ENCODE assay signal across 14 cellular contexts in the genomic region with DNA sequence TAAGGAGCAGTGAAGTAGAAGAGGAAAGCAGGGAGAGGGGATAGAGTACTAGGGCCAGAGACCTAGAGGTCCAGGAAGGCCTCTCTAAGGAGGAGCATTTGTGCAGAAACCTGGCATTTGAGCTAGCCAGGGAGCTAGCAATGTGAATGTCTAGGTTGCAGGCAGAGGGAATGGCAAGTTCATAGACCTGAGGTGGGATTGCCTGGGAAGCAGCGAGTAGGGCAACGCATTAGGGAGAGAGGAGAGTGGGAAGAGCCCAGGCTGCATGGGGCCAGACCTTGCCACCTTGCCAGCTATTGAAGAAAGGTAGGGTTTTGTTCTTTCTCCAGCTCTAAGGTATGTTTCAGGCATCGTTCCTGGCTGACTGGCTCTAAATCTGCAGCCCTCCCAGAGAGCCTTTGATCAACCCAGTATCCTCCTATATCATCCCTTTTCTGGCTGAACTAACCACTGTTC. TPM values are rescaled to one million over a fixed set of nuclear protein-coding genes. Genes with fewer than 3 reads are reported as not detected.
DNase-seq lines count a peak whose midpoint lies in the region; ATAC-seq and TF ChIP-seq lines count a peak whose summit lies in the region.
"Had no signal": no experiment of that assay in that cellular context is flagged by ENCODE, and none has a peak within 500 bp of the region (broad histone marks: within the 10 kb centered on the region; RNA-seq: fewer than 3 reads in every experiment).

No MANE protein-coding gene starts in this region.

- no peak for ATAC-seq in activated T-helper 17 cell treated with anti-CD3 and anti-CD28 coated beads, Interleukin-2, amount 50 U/mL, for 72 hours (replicated peaks)
- ATAC-seq in lower lobe of right lung = no peak
- no peak for ATAC-seq in HG03457 (IDR thresholded peaks at IDR 0.05; ENCODE audit: unreplicated experiment)
- ATAC-seq: activated T-cell treated with anti-CD3 and anti-CD28 coated beads, Interleukin-2, amount 50 U/mL, for 72 hours; sciatic nerve had no signal

- peak overlapping the region; percentile 89 for H3K27ac ChIP-seq in lower lobe of right lung

- H3K4me1 Mint-ChIP-seq in activated naive CD4-positive, alpha-beta T cell treated with anti-CD3 and anti-CD28 coated beads, Interleukin-2, amount 50 U/mL, for 24 hours = peaks cover 95% of the 10 kb centered on the region
- peaks cover 73% of the 10 kb centered on the region for H3K4me1 Mint-ChIP-seq in activated T-helper 17 cell treated with anti-CD3 and anti-CD28 coated beads, Interleukin-2, amount 50 U/mL, for 72 hours
- peaks cover 60% of the 10 kb centered on the region for H3K4me1 Mint-ChIP-seq in type B pancreatic cell (ENCODE audit: unreplicated experiment)

- H3K27me3 ChIP-seq in lower lobe of right lung (ENCODE audit: low read depth) = no peaks in the 10 kb centered on the region
- H3K27me3 ChIP-seq: dorsolateral prefrontal cortex had no signal

- H3K36me3 Mint-ChIP-seq in activated naive CD4-positive, alpha-beta T cell treated with anti-CD3 and anti-CD28 coated beads, Interleukin-2, amount 50 U/mL, for 24 hours = peaks cover 5% of the 10 kb centered on the region
- peaks cover 65% of the 10 kb centered on the region for H3K36me3 Mint-ChIP-seq in activated T-helper 17 cell treated with anti-CD3 and anti-CD28 coated beads, Interleukin-2, amount 50 U/mL, for 72 hours (ENCODE audit: low read depth)
- peaks cover 10% of the 10 kb centered on the region for H3K36me3 Mint-ChIP-seq in type B pancreatic cell

- H3K9me3 Mint-ChIP-seq in activated naive CD4-positive, alpha-beta T cell treated with anti-CD3 and anti-CD28 coated beads, Interleukin-2, amount 50 U/mL, for 24 hours = no peaks in the 10 kb centered on the region
- no peaks in the 10 kb centered on the region for H3K9me3 Mint-ChIP-seq in activated T-helper 17 cell treated with anti-CD3 and anti-CD28 coated beads, Interleukin-2, amount 50 U/mL, for 72 hours
- no peaks in the 10 kb centered on the region for H3K9me3 Mint-ChIP-seq in type B pancreatic cell
- H3K9me3 Mint-ChIP-seq: activated T-cell treated with anti-CD3 and anti-CD28 coated beads, Interleukin-2, amount 50 U/mL, for 72 hours had no signal

- intact Hi-C loops in lower lobe of right lung (cut with DNase I) = no loop called here

- peaks cover 17% of the 10 kb centered on the region for H3K36me3 ChIP-seq in lower lobe of right lung

- no peaks in the 10 kb centered on the region for H3K27me3 Mint-ChIP-seq in activated naive CD4-positive, alpha-beta T cell treated with anti-CD3 and anti-CD28 coated beads, Interleukin-2, amount 50 U/mL, for 24 hours
- H3K27me3 Mint-ChIP-seq in activated T-helper 17 cell treated with anti-CD3 and anti-CD28 coated beads, Interleukin-2, amount 50 U/mL, for 72 hours = no peaks in the 10 kb centered on the region
- H3K27me3 Mint-ChIP-seq in type B pancreatic cell = no peaks in the 10 kb centered on the region

- no peak for TF ChIP-seq CTCF in lower lobe of right lung (IDR thresholded peaks at IDR 0.05)
- no peak for TF ChIP-seq CTCF in type B pancreatic cell (conservative IDR thresholded peaks at IDR 0.05)

- DNase-seq in activated naive CD4-positive, alpha-beta T cell treated with anti-CD3 and anti-CD28 coated beads, Interleukin-2, amount 50 U/mL, for 16 hours = no peak
- no peak for DNase-seq in lower lobe of right lung
- no peak for DNase-seq in type B pancreatic cell (ENCODE audit: extremely low spot score, unreplicated experiment)
- no peak for DNase-seq in effector CD8-positive, alpha-beta T cell (lab: John Stamatoyannopoulos, UW)
- DNase-seq in NCI-H510A treated with DMSO at 0.1 percent for 48 hours (lab: John Stamatoyannopoulos, UW) = no peak
- DNase-seq: activated T-cell treated with anti-CD3 and anti-CD28 coated beads, Interleukin-2, amount 50 U/mL, for 72 hours; dorsolateral prefrontal cortex; NCI-H446 treated with DMSO at 0.1 percent for 48 hours; stimulated activated CD8-positive, alpha-beta memory T cell treated with anti-CD3 and anti-CD28 coated beads, Interleukin-4, amount 100 ng/mL, for 48 hours; SW 1271 had no signal

- no peaks in the 10 kb centered on the region for H3K9me3 ChIP-seq in lower lobe of right lung

- H3K4me3 ChIP-seq in lower lobe of right lung = no peak overlapping the region
- H3K4me3 ChIP-seq: dorsolateral prefrontal cortex had no signal

- peak overlapping the region; percentile 5 for H3K4me3 Mint-ChIP-seq in activated naive CD4-positive, alpha-beta T cell treated with anti-CD3 and anti-CD28 coated beads, Interleukin-2, amount 50 U/mL, for 24 hours
- H3K4me3 Mint-ChIP-seq in activated T-helper 17 cell treated with anti-CD3 and anti-CD28 coated beads, Interleukin-2, amount 50 U/mL, for 72 hours = peak overlapping the region; percentile 19
- H3K4me3 Mint-ChIP-seq in type B pancreatic cell = peak overlapping the region; percentile 76

- H3K27ac Mint-ChIP-seq in activated naive CD4-positive, alpha-beta T cell treated with anti-CD3 and anti-CD28 coated beads, Interleukin-2, amount 50 U/mL, for 24 hours = peak overlapping the region; percentile 92
- H3K27ac Mint-ChIP-seq in activated T-helper 17 cell treated with anti-CD3 and anti-CD28 coated beads, Interleukin-2, amount 50 U/mL, for 72 hours = peak overlapping the region; percentile 66
- peak overlapping the region; percentile 96 for H3K27ac Mint-ChIP-seq in type B pancreatic cell

- H3K4me1 ChIP-seq in lower lobe of right lung = peaks cover 100% of the 10 kb centered on the region

RNA-seq across cellular contexts. Expression of a gene that starts 54.0 kb away (rescaled TPM):
- total RNA-seq in activated T-helper 17 cell treated with anti-CD3 and anti-CD28 coated beads, Interleukin-2, amount 50 U/mL, for 72 hours = 1 to 10 TPM; 3.2 to 3.5 TPM
- 12.6 TPM for total RNA-seq in lower lobe of right lung
- 21.6 and 39.3 TPM in 2 replicates for total RNA-seq in type B pancreatic cell (ENCODE audit: low replicate concordance)

Comparison
In these comparisons a context has a peak if more than half of its experiments do, and no peak if none do; other contexts are left out.
1. H3K4me3 Mint-ChIP-seq: peak in every context shown above with its lines; median percentile 76 in type B pancreatic cell; 19 in activated T-helper 17 cell treated with anti-CD3 and anti-CD28 coated beads, Interleukin-2, amount 50 U/mL, for 72 hours; 5 in activated naive CD4-positive, alpha-beta T cell treated with anti-CD3 and anti-CD28 coated beads, Interleukin-2, amount 50 U/mL, for 24 hours.